Comparison of ENCODE assay signal across 20 cellular contexts in the genomic region with DNA sequence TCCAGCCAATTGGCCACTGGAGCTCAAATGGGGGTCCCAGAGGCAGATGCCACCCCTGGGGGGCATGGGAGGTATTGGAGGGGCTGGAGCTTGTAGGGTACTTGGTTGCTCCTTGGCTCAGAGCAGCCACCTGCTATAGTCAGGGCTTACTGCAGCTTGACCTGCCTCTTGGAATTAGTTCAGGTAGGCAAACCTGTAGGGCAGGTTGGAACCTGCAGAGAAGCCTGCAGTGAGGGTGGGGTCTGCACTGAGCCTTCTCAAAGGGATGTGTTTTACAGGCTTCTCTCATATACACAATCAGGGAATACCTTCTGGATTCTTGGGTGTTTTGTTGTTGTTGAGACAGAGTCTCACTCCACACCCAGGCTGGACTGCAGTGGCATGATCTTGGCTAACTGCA.
DNase-seq lines count a peak whose midpoint lies in the region; ATAC-seq, FAIRE-seq and TF ChIP-seq lines count a peak whose summit lies in the region.
"Had no signal": no experiment of that assay in that cellular context is flagged by ENCODE, and none has a peak within 500 bp of the region (broad histone marks: within the 10 kb centered on the region; RNA-seq: fewer than 3 reads in every experiment).

No MANE protein-coding gene starts in this region.

- H3K4me1 ChIP-seq in neuronal stem cell (ENCODE audit: control insufficient read depth in 2 of 2, insufficient read depth in 1 of 2, low read depth in 1 of 2, low read length in 2 of 2) = no peaks in the 10 kb centered on the region
- H3K4me1 ChIP-seq: A549; BLaER1 treated with 17β-estradiol and CSF1 and Interleukin-3, amounts not matched to agents 10 nM and 100 nM; foreskin keratinocyte had no signal

- H3K36me3 Mint-ChIP-seq in activated CD8-positive, alpha-beta T cell treated with anti-CD3 and anti-CD28 coated beads, Interleukin-2, amount 10 ng/mL, durations not matched to agents 7 days and 5 days (ENCODE audit: low read depth) = no peaks in the 10 kb centered on the region
- H3K36me3 Mint-ChIP-seq: natural killer cell had no signal

- no peak for TF ChIP-seq CTCF in bronchial epithelial cell (IDR thresholded peaks at IDR 0.05; ENCODE audit: insufficient read depth, low read length, severe bottlenecking)

- no peak for ATAC-seq in activated CD8-positive, alpha-beta T cell treated with anti-CD3 and anti-CD28 coated beads, Interleukin-2, amount 10 ng/mL, durations not matched to agents 7 days and 5 days
- no peak for ATAC-seq in GM19467 (IDR thresholded peaks at IDR 0.05; ENCODE audit: unreplicated experiment)
- ATAC-seq: A549, foreskin keratinocyte, natural killer cell had no signal

- H3K27me3 Mint-ChIP-seq in activated CD8-positive, alpha-beta T cell treated with anti-CD3 and anti-CD28 coated beads, Interleukin-2, amount 10 ng/mL, durations not matched to agents 7 days and 5 days (ENCODE audit: low read depth) = peaks cover 2% of the 10 kb centered on the region
- H3K27me3 Mint-ChIP-seq: stimulated activated naive CD8-positive, alpha-beta T cell treated with anti-CD3 and anti-CD28 coated beads, Interleukin-15, Interleukin-2, amounts not matched to agents 100 ng/mL and 50 ng/mL, for 24 hours had no signal

- no peak overlapping the region for H3K27ac Mint-ChIP-seq in activated CD8-positive, alpha-beta T cell treated with anti-CD3 and anti-CD28 coated beads, Interleukin-2, amount 10 ng/mL, durations not matched to agents 7 days and 5 days
- H3K27ac Mint-ChIP-seq: activated CD4-positive, alpha-beta T cell treated with anti-CD3 and anti-CD28 coated beads, Interleukin-2, amount 10 ng/mL, durations not matched to agents 24 days and 14 days; natural killer cell; stimulated activated naive CD8-positive, alpha-beta T cell treated with anti-CD3 and anti-CD28 coated beads, Interleukin-15, Interleukin-2, amounts not matched to agents 100 ng/mL and 50 ng/mL, for 24 hours had no signal

- peak overlapping the region; percentile 94 for H2AK5ac ChIP-seq in neuronal stem cell (ENCODE audit: low read depth, low read length)

- peaks cover 2% of the 10 kb centered on the region for H3K79me1 ChIP-seq in neuronal stem cell (ENCODE audit: low read depth, low read length)

- no peak overlapping the region for H2BK120ac ChIP-seq in neuronal stem cell (ENCODE audit: low read depth, low read length)

- no peak overlapping the region for H3K9ac ChIP-seq in neuronal stem cell (ENCODE audit: low read depth, low read length, poor library complexity)
- H3K9ac ChIP-seq: BLaER1 treated with 17β-estradiol and CSF1 and Interleukin-3, amounts not matched to agents 10 nM and 100 nM had no signal

- H3K9me3 ChIP-seq in neuronal stem cell (replicated peaks in 1 of 2; ENCODE audit: control insufficient read depth in 2 of 2, insufficient read depth in 1 of 2, low read depth in 1 of 2, low read length in 2 of 2) = peaks cover 0 to 3% of the 10 kb centered on the region in 2 donors
- H3K9me3 ChIP-seq: A549; BLaER1 treated with 17β-estradiol and CSF1 and Interleukin-3, amounts not matched to agents 10 nM and 100 nM had no signal

- peak overlapping the region; percentile 19 for H3K18ac ChIP-seq in neuronal stem cell (ENCODE audit: low read length)

- no peaks in the 10 kb centered on the region for H3K9me3 Mint-ChIP-seq in activated CD8-positive, alpha-beta T cell treated with anti-CD3 and anti-CD28 coated beads, Interleukin-2, amount 10 ng/mL, durations not matched to agents 7 days and 5 days (ENCODE audit: insufficient read depth)
- H3K9me3 Mint-ChIP-seq: natural killer cell; stimulated activated naive CD8-positive, alpha-beta T cell treated with anti-CD3 and anti-CD28 coated beads, Interleukin-15, Interleukin-2, amounts not matched to agents 100 ng/mL and 50 ng/mL, for 24 hours had no signal

- H3K27ac ChIP-seq in neuronal stem cell (replicated peaks; ENCODE audit: low read length) = no peak overlapping the region
- H3K27ac ChIP-seq: A549; BLaER1 treated with 17β-estradiol and CSF1 and Interleukin-3, amounts not matched to agents 10 nM and 100 nM; foreskin keratinocyte had no signal

- TF ChIP-seq EP300 in Ishikawa (IDR thresholded peaks at IDR 0.05; ENCODE audit: borderline replicate concordance) = peak; percentile 50; the same call in 1 of the 2 replicates

- H3K4me2 ChIP-seq in neuronal stem cell (ENCODE audit: insufficient read depth, low read length, poor library complexity, severe bottlenecking) = no peak overlapping the region
- H3K4me2 ChIP-seq: A549; BLaER1 treated with 17β-estradiol and CSF1 and Interleukin-3, amounts not matched to agents 10 nM and 100 nM had no signal

- peak overlapping the region; percentile 77 for H2BK5ac ChIP-seq in neuronal stem cell (ENCODE audit: low read length)

- no peak overlapping the region for H2AFZ ChIP-seq in neuronal stem cell (ENCODE audit: low read length)

- no peak overlapping the region for H4K91ac ChIP-seq in neuronal stem cell (ENCODE audit: low read depth, low read length, poor library complexity)

- H3K23ac ChIP-seq in neuronal stem cell (ENCODE audit: low read depth, low read length, poor library complexity) = no peak overlapping the region

- DNase-seq in NCI-H1417 (lab: John Stamatoyannopoulos, UW) (peak in 2 of 3 experiments; percentile 56 to 73), NCI-H1417 treated with DMSO at 0.1 percent for 48 hours (lab: John Stamatoyannopoulos, UW) (no peak), bronchial epithelial cell (ENCODE audit: low read depth) (peak; percentile 72), neuronal stem cell (ENCODE audit: low spot score) (no peak), Ammon's horn (ENCODE audit: low spot score) (no peak)
- DNase-seq in activated CD8-positive, alpha-beta T cell treated with anti-CD3 and anti-CD28 coated beads, Interleukin-2, amount 10 ng/mL, durations not matched to agents 7 days and 5 days = no peak
- DNase-seq: activated CD4-positive, alpha-beta T cell treated with anti-CD3 and anti-CD28 coated beads, Interleukin-2, amount 10 ng/mL, durations not matched to agents 24 days and 14 days; activated CD8-positive, alpha-beta memory T cell treated with anti-CD3 and anti-CD28 coated beads, Interleukin-2, amount 50 U/mL, for 48 hours; activated effector memory CD4-positive, alpha-beta T cell treated with anti-CD3 and anti-CD28 coated beads, Interleukin-2, amount 50 U/mL, for 16 hours; hypothalamus; KG1; kidney glomerular epithelial cell; mesendoderm; natural killer cell had no signal

- H3K27me3 ChIP-seq in bronchial epithelial cell (ENCODE audit: control insufficient read depth, insufficient read depth, low read length) (no peaks in the 10 kb centered on the region), neuronal stem cell (ENCODE audit: control insufficient read depth in 3 of 3, insufficient read depth in 3 of 3, low read depth in 1 of 3, low read length in 3 of 3) (peaks cover 0 to 7% (median 0%) of the 10 kb centered on the region in 3 experiments)
- H3K27me3 ChIP-seq: BLaER1 treated with 17β-estradiol and CSF1 and Interleukin-3, amounts not matched to agents 10 nM and 100 nM; foreskin keratinocyte had no signal

- CTCF ChIA-PET in activated CD8-positive, alpha-beta T cell treated with anti-CD3 and anti-CD28 coated beads, Interleukin-2, amount 10 ng/mL, durations not matched to agents 7 days and 5 days (lab: Charles Lee) = no interaction called here

- no peak overlapping the region for H3K14ac ChIP-seq in neuronal stem cell (ENCODE audit: low read length)

- H3K36me3 ChIP-seq in bronchial epithelial cell (ENCODE audit: control insufficient read depth, insufficient read depth, low read length) = no peaks in the 10 kb centered on the region
- no peaks in the 10 kb centered on the region for H3K36me3 ChIP-seq in neuronal stem cell (replicated peaks in 1 of 2; ENCODE audit: control insufficient read depth in 2 of 2, insufficient read depth in 2 of 2, low read length in 2 of 2)
- H3K36me3 ChIP-seq: BLaER1 treated with 17β-estradiol and CSF1 and Interleukin-3, amounts not matched to agents 10 nM and 100 nM had no signal

- no peak overlapping the region for H3K4me3 Mint-ChIP-seq in activated CD8-positive, alpha-beta T cell treated with anti-CD3 and anti-CD28 coated beads, Interleukin-2, amount 10 ng/mL, durations not matched to agents 7 days and 5 days
- H3K4me3 Mint-ChIP-seq: activated CD4-positive, alpha-beta T cell treated with anti-CD3 and anti-CD28 coated beads, Interleukin-2, amount 10 ng/mL, durations not matched to agents 24 days and 14 days; natural killer cell; stimulated activated naive CD8-positive, alpha-beta T cell treated with anti-CD3 and anti-CD28 coated beads, Interleukin-15, Interleukin-2, amounts not matched to agents 100 ng/mL and 50 ng/mL, for 24 hours had no signal

- TF ChIP-seq RAD21 in Ishikawa (IDR thresholded peaks at IDR 0.05; ENCODE audit: low read depth) = no peak

- no peak overlapping the region for H4K8ac ChIP-seq in neuronal stem cell (ENCODE audit: low read depth, low read length)

- H3K4me3 ChIP-seq in bronchial epithelial cell (ENCODE audit: low read depth, low read length) = no peak overlapping the region
- H3K4me3 ChIP-seq in neuronal stem cell (ENCODE audit: low read length in 2 of 2) = no peak overlapping the region
- H3K4me3 ChIP-seq: A549; BLaER1 treated with 17β-estradiol and CSF1 and Interleukin-3, amounts not matched to agents 10 nM and 100 nM had no signal

- H3K4ac ChIP-seq in neuronal stem cell (ENCODE audit: low read length) = no peak overlapping the region

- H2BK12ac ChIP-seq in neuronal stem cell (ENCODE audit: low read length) = no peak overlapping the region

- POLR2A ChIA-PET in activated CD8-positive, alpha-beta T cell treated with anti-CD3 and anti-CD28 coated beads, Interleukin-2, amount 10 ng/mL, durations not matched to agents 7 days and 5 days (lab: Charles Lee) = no interaction called here

- peak; percentile 83 for FAIRE-seq in bronchial epithelial cell (lab: Jason Lieb, UNC)
- FAIRE-seq: A549 had no signal

- no peak overlapping the region for H2BK15ac ChIP-seq in neuronal stem cell (ENCODE audit: low read length)

- H3K4me1 Mint-ChIP-seq in activated CD8-positive, alpha-beta T cell treated with anti-CD3 and anti-CD28 coated beads, Interleukin-2, amount 10 ng/mL, durations not matched to agents 7 days and 5 days (ENCODE audit: low read depth) = no peaks in the 10 kb centered on the region
- H3K4me1 Mint-ChIP-seq: activated CD4-positive, alpha-beta T cell treated with anti-CD3 and anti-CD28 coated beads, Interleukin-2, amount 10 ng/mL, durations not matched to agents 24 days and 14 days; natural killer cell had no signal

TF ChIP-seq in Ishikawa, 13 proteins besides CTCF, POLR2A, EP300 and RAD21 (continues in another document):
- no peak for TF ChIP-seq USF1 (IDR thresholded peaks at IDR 0.05)
- no peak for TF ChIP-seq EGR1 (IDR thresholded peaks at IDR 0.05)
- no peak for TF ChIP-seq CREB1 (IDR thresholded peaks at IDR 0.05; ENCODE audit: low read depth)

Comparison
In these comparisons a context has a peak if more than half of its experiments do, and no peak if none do; other contexts are left out.
1. DNase-seq: peak in NCI-H1417 (2 of 3) and bronchial epithelial cell (single experiment); none in NCI-H1417 treated with DMSO at 0.1 percent for 48 hours (single experiment), neuronal stem cell (single experiment), activated CD8-positive, alpha-beta T cell treated with anti-CD3 and anti-CD28 coated beads, Interleukin-2, amount 10 ng/mL, durations not matched to agents 7 days and 5 days (single experiment) and Ammon's horn (single experiment).